ENCODE assay signal across 1 cellular context in the genomic region with DNA sequence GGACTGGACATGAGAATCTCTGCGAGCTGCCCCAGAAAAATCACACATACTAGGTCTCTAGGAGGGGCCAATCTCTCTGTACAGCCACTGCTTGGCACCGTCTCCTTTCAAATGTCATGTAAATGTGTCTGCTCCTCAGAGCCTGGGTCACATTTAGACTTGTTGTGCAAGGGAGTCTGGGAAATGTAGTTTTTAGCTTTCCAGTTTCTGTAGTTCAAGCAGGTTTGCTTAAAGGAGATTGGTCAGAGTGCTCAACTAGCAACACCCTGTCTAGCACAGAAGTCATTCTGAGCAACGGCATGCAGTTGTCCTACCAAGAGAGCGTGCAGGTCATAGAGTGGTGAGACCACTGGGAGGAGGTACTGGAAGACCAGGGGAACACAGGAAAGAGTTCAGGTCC.
TF ChIP-seq lines count a peak whose summit lies in the region.

No MANE protein-coding gene starts in this region.

TF ChIP-seq in endothelial cell of umbilical vein, 7 proteins besides CTCF, POLR2A, EP300 and RAD21:
- TF ChIP-seq GATA2 (IDR thresholded peaks at IDR 0.05; ENCODE audit: insufficient read depth, insufficient read length, low read depth, low read length), result no peak
- no peak for TF ChIP-seq JUN (IDR thresholded peaks at IDR 0.05; ENCODE audit: borderline replicate concordance, insufficient read depth, insufficient read length, low read depth)
- TF ChIP-seq EZH2 (IDR thresholded peaks at IDR 0.05; ENCODE audit: borderline replicate concordance, low read depth, low read length, severe bottlenecking), result no peak
- TF ChIP-seq, protein P1, sequence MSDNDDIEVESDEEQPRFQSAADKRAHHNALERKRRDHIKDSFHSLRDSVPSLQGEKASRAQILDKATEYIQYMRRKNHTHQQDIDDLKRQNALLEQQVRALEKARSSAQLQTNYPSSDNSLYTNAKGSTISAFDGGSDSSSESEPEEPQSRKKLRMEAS (IDR thresholded peaks at IDR 0.05; ENCODE audit: insufficient read depth, insufficient read length), result no peak
- no peak for TF ChIP-seq POLR2AphosphoS5 (IDR thresholded peaks at IDR 0.05; ENCODE audit: insufficient read depth, low read depth, low read length)
